8 cellular contexts compared by ENCODE assay signal in the genomic region with DNA sequence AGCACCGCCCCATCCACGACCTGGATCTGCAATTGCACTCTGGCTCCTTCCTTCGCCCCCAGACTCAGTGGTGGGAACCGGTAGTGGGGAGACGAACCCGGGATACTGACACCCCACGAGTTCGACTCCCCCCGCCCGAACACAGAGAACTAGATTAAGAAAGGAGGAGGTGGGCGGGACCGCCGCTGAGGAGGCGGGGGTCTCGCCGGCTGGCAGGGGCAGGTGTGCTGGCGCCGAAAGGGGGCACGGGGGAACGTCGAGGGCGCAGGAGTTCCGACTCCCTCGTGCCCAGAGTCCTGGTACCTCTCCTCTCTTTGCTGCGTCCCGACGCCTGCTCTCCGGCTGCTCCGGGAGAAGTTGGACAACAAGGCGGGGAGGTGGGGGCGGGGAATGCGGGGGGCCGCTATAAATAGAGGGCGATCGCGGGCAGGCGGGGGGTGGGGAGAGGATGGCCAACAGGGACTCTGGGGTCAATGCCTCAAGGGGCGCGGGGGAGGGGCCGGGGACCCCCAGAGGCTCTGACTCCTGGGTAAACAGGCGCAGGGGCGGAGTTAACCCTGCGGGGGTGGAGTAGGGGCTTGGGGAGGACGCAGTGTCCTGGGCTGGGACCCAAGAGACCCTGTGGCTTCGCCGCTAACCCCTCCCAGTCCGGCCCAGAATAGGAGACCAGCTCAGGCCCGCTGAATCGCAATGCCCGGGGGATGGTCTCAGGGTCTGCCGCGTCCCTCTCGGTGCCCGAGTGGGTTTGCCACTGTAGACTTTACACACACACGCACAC. TPM values are rescaled to one million over a fixed set of nuclear protein-coding genes. Genes with fewer than 3 reads are reported as not detected.
DNase-seq lines count a peak whose midpoint lies in the region; FAIRE-seq and TF ChIP-seq lines count a peak whose summit lies in the region.

No MANE protein-coding gene starts in this region.

- H3K27ac ChIP-seq in small intestine (ENCODE audit: low read depth in 1 of 2, low read length in 1 of 2): peak overlapping the region; percentile 54 to 89

- no peaks in the 10 kb centered on the region for H3K9me3 ChIP-seq in small intestine (ENCODE audit: control insufficient read depth, low read depth)

- H3K36me3 ChIP-seq in bronchial epithelial cell (ENCODE audit: control insufficient read depth, insufficient read depth, low read length) (no peaks in the 10 kb centered on the region), kidney epithelial cell (ENCODE audit: control insufficient read depth, insufficient read depth, low read length) (no peaks in the 10 kb centered on the region), small intestine (ENCODE audit: control insufficient read depth in 2 of 2, insufficient read depth in 2 of 2, low read length in 2 of 2) (peaks cover 0 to 2% of the 10 kb centered on the region in 2 donors)

- H3K4me3 ChIP-seq in bronchial epithelial cell (ENCODE audit: low read depth, low read length) (peak overlapping the region; percentile 46), kidney epithelial cell (ENCODE audit: low read depth, low read length) (peak overlapping the region; percentile 43), small intestine (ENCODE audit: low read depth in 1 of 2, low read length in 2 of 2) (peak overlapping the region; percentile 68)

- TF ChIP-seq CTCF in bronchial epithelial cell (IDR thresholded peaks at IDR 0.05; ENCODE audit: insufficient read depth, low read length, severe bottlenecking) (no peak), kidney epithelial cell (IDR thresholded peaks at IDR 0.05; ENCODE audit: insufficient read depth, low read length, poor library complexity, severe bottlenecking) (no peak)

- peaks cover 0 to 2% of the 10 kb centered on the region in 2 donors for H3K4me1 ChIP-seq in small intestine (ENCODE audit: control insufficient read depth in 2 of 2, insufficient read depth in 1 of 2, low read depth in 1 of 2, low read length in 1 of 2)

- FAIRE-seq in bronchial epithelial cell (lab: Jason Lieb, UNC) (no peak), small intestine (lab: Jason Lieb, UNC) (no peak)

- WGBS in small intestine, 3 donors: 12 to 17% (median 14%) methylated on average over 46 to 55 of the region's 55 CpGs

- H3K27me3 ChIP-seq in bronchial epithelial cell (ENCODE audit: control insufficient read depth, insufficient read depth, low read length) (peaks cover 18% of the 10 kb centered on the region), kidney epithelial cell (ENCODE audit: control insufficient read depth, insufficient read depth, low read length) (peaks cover 30% of the 10 kb centered on the region), small intestine (ENCODE audit: control insufficient read depth in 2 of 2, insufficient read depth in 2 of 2, low read length in 2 of 2) (no peaks in the 10 kb centered on the region)

- peak; percentile 49 for DNase-seq in NCI-H82 (lab: John Stamatoyannopoulos, UW)
- no peak for DNase-seq in NCI-H82 treated with DMSO at 0.1 percent for 48 hours (lab: John Stamatoyannopoulos, UW; ENCODE audit: unreplicated experiment)
- no peak for DNase-seq in bronchial epithelial cell (ENCODE audit: low read depth)
- DNase-seq in kidney epithelial cell (ENCODE audit: low read depth): no peak
- no peak for DNase-seq in small intestine
- no peak for DNase-seq in GOT3 (lab: John Stamatoyannopoulos, UW)
- no peak for DNase-seq in CD1c-positive myeloid dendritic cell (ENCODE audit: extremely low spot score)
- DNase-seq in dedifferentiated amniotic fluid mesenchymal stem cell (ENCODE audit: extremely low spot score): no peak

RNA-seq across cellular contexts. Expression of gene NDRG2, which starts 0.7 kb away (rescaled TPM):
- total RNA-seq in bronchial epithelial cell (9.2 and 23.3 TPM in 2 replicates), kidney epithelial cell (5.2 and 10.5 TPM in 2 replicates)
- 100 to 1,000 TPM in 1 of 3 donors, 10 to 100 TPM in 2; 44.5 to 129 (median 88.1) TPM for polyA plus RNA-seq in small intestine

RNA-seq across cellular contexts. Expression of gene TPPP2, which starts 4.5 kb away (rescaled TPM):
- total RNA-seq in bronchial epithelial cell: not detected in 2 replicates
- not detected in 2 replicates for total RNA-seq in kidney epithelial cell
- under 1 TPM in 1 of 3 donors, not detected in 2; 0.34 TPM for polyA plus RNA-seq in small intestine

RNA-seq across cellular contexts. Expression of gene RNASE13, which starts 9.0 kb away (rescaled TPM):
- not detected in 2 replicates for total RNA-seq in bronchial epithelial cell
- not detected in 2 replicates for total RNA-seq in kidney epithelial cell
- polyA plus RNA-seq in small intestine: not detected

RNA-seq across cellular contexts. Expression of gene RNASE7, which starts 16.6 kb away (rescaled TPM):
- 8.2 and 12.1 TPM in 2 replicates for total RNA-seq in bronchial epithelial cell
- total RNA-seq in kidney epithelial cell: not detected in 2 replicates
- under 1 TPM in 1 of 3 donors, not detected in 2; 0.04 TPM for polyA plus RNA-seq in small intestine

RNA-seq across cellular contexts. Expression of gene SLC39A2, which starts 26.5 kb away (rescaled TPM):
- total RNA-seq in bronchial epithelial cell (under 0.01 and 0.26 TPM in 2 replicates), kidney epithelial cell (0.25 TPM in 1 of 2 replicates, not detected in the other)
- under 1 TPM in 2 of 3 donors, not detected in 1; 0.04 to 0.67 TPM for polyA plus RNA-seq in small intestine
